ENCODE assay signal across 13 cellular contexts in the genomic region with DNA sequence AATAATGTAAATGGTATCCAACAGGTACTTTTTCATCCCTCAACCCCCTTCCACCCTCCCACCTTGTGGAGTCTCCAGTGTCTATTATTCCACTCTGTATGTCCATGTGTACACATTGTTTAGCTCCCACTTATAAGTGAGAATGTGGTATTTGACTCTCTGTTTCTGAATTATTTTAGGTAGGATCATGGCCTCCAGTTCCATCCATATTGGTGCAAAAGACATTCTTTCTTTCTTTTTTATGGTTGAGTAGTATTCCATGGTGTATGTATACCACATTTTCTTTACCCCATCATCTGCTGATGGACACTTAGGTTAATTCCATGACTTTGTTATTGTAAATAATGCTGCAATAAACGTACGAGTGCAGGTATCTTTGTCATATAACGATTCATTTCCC. TPM values are rescaled to one million over a fixed set of nuclear protein-coding genes. Genes with fewer than 3 reads are reported as not detected.
A peak's percentile ranks its signal among the peaks of the same experiment; 100 is the strongest.
DNase-seq lines count a peak whose midpoint lies in the region; ATAC-seq lines count a peak whose summit lies in the region.
"Had no signal": no experiment of that assay in that cellular context is flagged by ENCODE, and none has a peak within 500 bp of the region (broad histone marks: within the 10 kb centered on the region; RNA-seq: fewer than 3 reads in every experiment).

No MANE protein-coding gene starts in this region.

- H3K4me1 Mint-ChIP-seq in activated CD4-positive, alpha-beta memory T cell treated with anti-CD3 and anti-CD28 coated beads, Interleukin-2, amount 10 ng/mL, durations not matched to agents 7 days and 5 days: peaks cover 69% of the 10 kb centered on the region
- H3K4me1 Mint-ChIP-seq in activated CD4-positive, alpha-beta memory T cell treated with anti-CD3 and anti-CD28 coated beads for 36 hours (ENCODE audit: low read depth): peaks cover 38% of the 10 kb centered on the region
- H3K4me1 Mint-ChIP-seq in activated T-helper 17 cell treated with anti-CD3 and anti-CD28 coated beads, Interleukin-2, amount 50 U/mL, for 72 hours: peaks cover 33% of the 10 kb centered on the region

- intact Hi-C loops in activated CD4-positive, alpha-beta memory T cell treated with anti-CD3 and anti-CD28 coated beads for 36 hours (cut with micrococcal nuclease): no loop called here

- ATAC-seq in activated T-helper 17 cell treated with anti-CD3 and anti-CD28 coated beads, Interleukin-2, amount 50 U/mL, for 72 hours (replicated peaks): no peak
- ATAC-seq in HG02981 (IDR thresholded peaks at IDR 0.05; ENCODE audit: unreplicated experiment): no peak
- ATAC-seq: CD8-positive, alpha-beta T cell had no signal

- POLR2A ChIA-PET in activated CD4-positive, alpha-beta memory T cell treated with anti-CD3 and anti-CD28 coated beads, Interleukin-2, amount 10 ng/mL, durations not matched to agents 7 days and 5 days (lab: Charles Lee): no interaction called here
- POLR2A ChIA-PET in activated CD4-positive, alpha-beta memory T cell treated with anti-CD3 and anti-CD28 coated beads for 36 hours (lab: Charles Lee): no interaction called here

- H3K27me3 Mint-ChIP-seq in activated CD4-positive, alpha-beta memory T cell treated with anti-CD3 and anti-CD28 coated beads, Interleukin-2, amount 10 ng/mL, durations not matched to agents 7 days and 5 days: no peaks in the 10 kb centered on the region
- H3K27me3 Mint-ChIP-seq in activated CD4-positive, alpha-beta memory T cell treated with anti-CD3 and anti-CD28 coated beads for 36 hours: no peaks in the 10 kb centered on the region
- H3K27me3 Mint-ChIP-seq in activated T-helper 17 cell treated with anti-CD3 and anti-CD28 coated beads, Interleukin-2, amount 50 U/mL, for 72 hours: no peaks in the 10 kb centered on the region
- H3K27me3 Mint-ChIP-seq: B cell; CD4-positive, alpha-beta T cell had no signal

- no peak for DNase-seq in activated CD4-positive, alpha-beta memory T cell treated with anti-CD3 and anti-CD28 coated beads, Interleukin-2, amount 10 ng/mL, durations not matched to agents 7 days and 5 days
- no peak for DNase-seq in activated CD4-positive, alpha-beta memory T cell treated with anti-CD3 and anti-CD28 coated beads for 36 hours
- no peak for DNase-seq in SW480 (ENCODE audit: low spot score)
- DNase-seq: AML-193; Caco-2; Calu3; CD4-positive, alpha-beta T cell; CD8-positive, alpha-beta T cell; DMS79 treated with DMSO at 0.1 percent for 48 hours; GF-D8 had no signal

- peak overlapping the region; percentile 31 for H3K27ac Mint-ChIP-seq in activated CD4-positive, alpha-beta memory T cell treated with anti-CD3 and anti-CD28 coated beads, Interleukin-2, amount 10 ng/mL, durations not matched to agents 7 days and 5 days
- no peak overlapping the region for H3K27ac Mint-ChIP-seq in activated CD4-positive, alpha-beta memory T cell treated with anti-CD3 and anti-CD28 coated beads for 36 hours
- H3K27ac Mint-ChIP-seq in activated T-helper 17 cell treated with anti-CD3 and anti-CD28 coated beads, Interleukin-2, amount 50 U/mL, for 72 hours: peak overlapping the region; percentile 62
- H3K27ac Mint-ChIP-seq: B cell; CD4-positive, alpha-beta T cell; CD8-positive, alpha-beta T cell had no signal

- H3K9me3 Mint-ChIP-seq in activated CD4-positive, alpha-beta memory T cell treated with anti-CD3 and anti-CD28 coated beads, Interleukin-2, amount 10 ng/mL, durations not matched to agents 7 days and 5 days: no peaks in the 10 kb centered on the region
- no peaks in the 10 kb centered on the region for H3K9me3 Mint-ChIP-seq in activated CD4-positive, alpha-beta memory T cell treated with anti-CD3 and anti-CD28 coated beads for 36 hours
- peaks cover 3% of the 10 kb centered on the region for H3K9me3 Mint-ChIP-seq in activated T-helper 17 cell treated with anti-CD3 and anti-CD28 coated beads, Interleukin-2, amount 50 U/mL, for 72 hours
- H3K9me3 Mint-ChIP-seq: CD4-positive, alpha-beta T cell; CD8-positive, alpha-beta T cell had no signal

- no peak overlapping the region for H3K4me3 Mint-ChIP-seq in activated CD4-positive, alpha-beta memory T cell treated with anti-CD3 and anti-CD28 coated beads, Interleukin-2, amount 10 ng/mL, durations not matched to agents 7 days and 5 days
- no peak overlapping the region for H3K4me3 Mint-ChIP-seq in activated CD4-positive, alpha-beta memory T cell treated with anti-CD3 and anti-CD28 coated beads for 36 hours
- no peak overlapping the region for H3K4me3 Mint-ChIP-seq in activated T-helper 17 cell treated with anti-CD3 and anti-CD28 coated beads, Interleukin-2, amount 50 U/mL, for 72 hours
- H3K4me3 Mint-ChIP-seq: B cell; CD4-positive, alpha-beta T cell; CD8-positive, alpha-beta T cell had no signal

- CTCF ChIA-PET in activated CD4-positive, alpha-beta memory T cell treated with anti-CD3 and anti-CD28 coated beads, Interleukin-2, amount 10 ng/mL, durations not matched to agents 7 days and 5 days (lab: Charles Lee): interaction anchor here (1.4 kb wide), 1 partner anchor 12 kb away, joined by 3 read pairs; no protein-coding TSS in a partner anchor
- CTCF ChIA-PET in activated CD4-positive, alpha-beta memory T cell treated with anti-CD3 and anti-CD28 coated beads for 36 hours (lab: Charles Lee): no interaction called here

- H3K36me3 Mint-ChIP-seq in activated CD4-positive, alpha-beta memory T cell treated with anti-CD3 and anti-CD28 coated beads, Interleukin-2, amount 10 ng/mL, durations not matched to agents 7 days and 5 days (ENCODE audit: low read depth): peaks cover 25% of the 10 kb centered on the region
- H3K36me3 Mint-ChIP-seq in activated CD4-positive, alpha-beta memory T cell treated with anti-CD3 and anti-CD28 coated beads for 36 hours: no peaks in the 10 kb centered on the region
- peaks cover 4% of the 10 kb centered on the region for H3K36me3 Mint-ChIP-seq in activated T-helper 17 cell treated with anti-CD3 and anti-CD28 coated beads, Interleukin-2, amount 50 U/mL, for 72 hours (ENCODE audit: low read depth)
- H3K36me3 Mint-ChIP-seq: CD8-positive, alpha-beta T cell had no signal

RNA-seq across cellular contexts. Expression of gene PRNP, which starts 22.7 kb away (rescaled TPM):
- total RNA-seq in activated CD4-positive, alpha-beta memory T cell treated with anti-CD3 and anti-CD28 coated beads, Interleukin-2, amount 10 ng/mL, durations not matched to agents 7 days and 5 days: 100 to 1,000 TPM; 111 to 112 TPM
- total RNA-seq in activated CD4-positive, alpha-beta memory T cell treated with anti-CD3 and anti-CD28 coated beads for 36 hours: 10 to 100 TPM; 53.2 to 54.6 TPM
- total RNA-seq in activated T-helper 17 cell treated with anti-CD3 and anti-CD28 coated beads, Interleukin-2, amount 50 U/mL, for 72 hours: 10 to 100 TPM; 46.9 to 52.3 TPM

RNA-seq across cellular contexts. Expression of gene PRND, which starts 58.2 kb away (rescaled TPM):
- total RNA-seq in activated CD4-positive, alpha-beta memory T cell treated with anti-CD3 and anti-CD28 coated beads, Interleukin-2, amount 10 ng/mL, durations not matched to agents 7 days and 5 days: not detected
- total RNA-seq in activated CD4-positive, alpha-beta memory T cell treated with anti-CD3 and anti-CD28 coated beads for 36 hours: not detected
- not detected for total RNA-seq in activated T-helper 17 cell treated with anti-CD3 and anti-CD28 coated beads, Interleukin-2, amount 50 U/mL, for 72 hours
- total RNA-seq: B cell; Caco-2; Calu3; CD4-positive, alpha-beta T cell; CD8-positive, alpha-beta T cell had no signal
